In genomic region chr18:63237911-63238710, GRCh38 we compare ENCODE assay signal across 8 cellular contexts.
DNase-seq lines count a peak whose midpoint lies in the region; ATAC-seq and TF ChIP-seq lines count a peak whose summit lies in the region.

No MANE protein-coding gene starts in this region.

- peaks cover 10% of the 10 kb centered on the region for H3K4me1 ChIP-seq in cardiac muscle cell (ENCODE audit: low read depth)

- H3K27ac Mint-ChIP-seq in WTC11, result peak overlapping the region; percentile 72

- H3K9me3 ChIP-seq in cardiac muscle cell (ENCODE audit: low read depth), result no peaks in the 10 kb centered on the region

- H3K27me3 Mint-ChIP-seq in WTC11 (ENCODE audit: low read depth), result no peaks in the 10 kb centered on the region

- CTCF ChIA-PET in WTC11 (lab: Charles Lee), result no interaction called here

- ATAC-seq in WTC11 (peak; percentile 76), GM21786 (IDR thresholded peaks at IDR 0.05; ENCODE audit: unreplicated experiment) (no peak), HG02763 (IDR thresholded peaks at IDR 0.05; ENCODE audit: unreplicated experiment) (no peak), GM21723 (IDR thresholded peaks at IDR 0.05; ENCODE audit: unreplicated experiment) (no peak)

- H3K27me3 ChIP-seq in cardiac muscle cell, result no peaks in the 10 kb centered on the region

- peaks cover 5% of the 10 kb centered on the region for H3K9me3 Mint-ChIP-seq in WTC11

- no peaks in the 10 kb centered on the region for H3K36me3 Mint-ChIP-seq in WTC11

- H3K4me3 Mint-ChIP-seq in WTC11, result no peak overlapping the region

- H3K4me3 ChIP-seq in cardiac muscle cell, result no peak overlapping the region

- DNase-seq in GM04504 (ENCODE audit: low read depth) (peak; percentile 74), WTC11 (ENCODE audit: low spot score) (peak; percentile 43), cardiac muscle cell (ENCODE audit: low read depth in 1 of 2, low spot score in 1 of 2) (peak; percentile 64 to 95), putamen (ENCODE audit: low spot score) (peak; percentile 49)
- DNase-seq in activated naive CD4-positive, alpha-beta T cell (lab: John Stamatoyannopoulos, UW), result no peak

- peak overlapping the region; percentile 75 for H3K27ac ChIP-seq in cardiac muscle cell

- POLR2A ChIA-PET in WTC11 (lab: Charles Lee), result interaction anchor here (0.7 kb wide), 1 partner anchor 922 kb away, joined by 3 read pairs; no protein-coding TSS in a partner anchor

- peaks cover 28% of the 10 kb centered on the region for H3K4me1 Mint-ChIP-seq in WTC11

- TF ChIP-seq CTCF in WTC11 (IDR thresholded peaks at IDR 0.05) (no peak), cardiac muscle cell (IDR thresholded peaks at IDR 0.05; ENCODE audit: low read depth, low read length) (no peak)

- H3K36me3 ChIP-seq in cardiac muscle cell, result no peaks in the 10 kb centered on the region

TF ChIP-seq in WTC11, 78 proteins besides CTCF, POLR2A, EP300 and RAD21:
- TF ChIP-seq E2F4 (CRISPR knock-in tag; IDR thresholded peaks at IDR 0.05; ENCODE audit: borderline replicate concordance, low read depth) (no peak), ZNF423 (CRISPR knock-in tag; IDR thresholded peaks at IDR 0.05) (no peak), RORB (CRISPR knock-in tag; IDR thresholded peaks at IDR 0.05) (no peak), ZBTB21 (CRISPR knock-in tag; IDR thresholded peaks at IDR 0.05; ENCODE audit: borderline replicate concordance) (no peak), SMAD3 (CRISPR knock-in tag; IDR thresholded peaks at IDR 0.05; ENCODE audit: borderline replicate concordance) (no peak), SMAD4 (CRISPR knock-in tag; IDR thresholded peaks at IDR 0.05) (no peak), NFYB (CRISPR knock-in tag; conservative IDR thresholded peaks at IDR 0.05; ENCODE audit: low read depth) (no peak), ETV6 (CRISPR knock-in tag; IDR thresholded peaks at IDR 0.05) (no peak), ATF2 (CRISPR knock-in tag; IDR thresholded peaks at IDR 0.05; ENCODE audit: borderline replicate concordance, low read depth) (no peak), KAT7 (CRISPR knock-in tag; IDR thresholded peaks at IDR 0.05; ENCODE audit: borderline replicate concordance) (no peak), TCF7 (CRISPR knock-in tag; IDR thresholded peaks at IDR 0.05; ENCODE audit: low read depth) (no peak), ZNF281 (CRISPR knock-in tag; IDR thresholded peaks at IDR 0.05) (no peak), ATF6 (CRISPR knock-in tag; IDR thresholded peaks at IDR 0.05) (no peak), HMGXB4 (CRISPR knock-in tag; IDR thresholded peaks at IDR 0.05) (no peak), ESRRA (CRISPR knock-in tag; IDR thresholded peaks at IDR 0.05; ENCODE audit: borderline replicate concordance) (no peak)
TF ChIP-seq in WTC11: peak in this region for 0.

Comparison
In these comparisons a context has a peak if more than half of its experiments do, and no peak if none do; other contexts are left out.
1. DNase-seq: peak in GM04504 (single experiment), WTC11 (single experiment), cardiac muscle cell (2 of 2) and putamen (single experiment); none in activated naive CD4-positive, alpha-beta T cell (0 of 4).